8 cellular contexts compared by ENCODE assay signal in genomic region chr12:91326043-91327027, GRCh38.
DNase-seq lines count a peak whose midpoint lies in the region; ATAC-seq and TF ChIP-seq lines count a peak whose summit lies in the region.

No MANE protein-coding gene starts in this region.

- H3K36me3 ChIP-seq in heart right ventricle: no peaks in the 10 kb centered on the region

- H3K9me3 ChIP-seq in heart right ventricle: no peaks in the 10 kb centered on the region

- H3K4me3 Mint-ChIP-seq in activated T-cell treated with anti-CD3 and anti-CD28 coated beads, Interleukin-2, amount 50 U/mL, for 24 hours: no peak overlapping the region

- TF ChIP-seq CTCF in heart right ventricle (IDR thresholded peaks at IDR 0.05): peak; percentile 61 to 86 (median 78)

- intact Hi-C loops in heart right ventricle (cut with DNase I): loop anchor here in 9 of 10 donors (1.0 to 10.0 kb wide), 8 partner anchors 49 to 352 kb away; partner anchors contain the start of gene DCN (in 2 of the 9)

- peak overlapping the region in 9 of 10 donors; percentile 4 to 73 (median 63) for H3K27ac ChIP-seq in heart right ventricle

- H3K9me3 Mint-ChIP-seq in activated T-cell treated with anti-CD3 and anti-CD28 coated beads, Interleukin-2, amount 50 U/mL, for 24 hours: no peaks in the 10 kb centered on the region

- peak; percentile 70 for ATAC-seq in HG02763 (IDR thresholded peaks at IDR 0.05; ENCODE audit: unreplicated experiment)
- ATAC-seq in heart right ventricle: peak in 5 of 8 donors; percentile 42 to 75 (median 69)

- H3K4me1 ChIP-seq in heart right ventricle: peaks cover 0 to 6% (median 0%) of the 10 kb centered on the region in 9 donors

- WGBS in heart right ventricle, 2 donors: 24 to 38% methylated on average over 2 of the region's 2 CpGs

- H3K27ac Mint-ChIP-seq in activated T-cell treated with anti-CD3 and anti-CD28 coated beads, Interleukin-2, amount 50 U/mL, for 24 hours: no peak overlapping the region

- peak overlapping the region in 2 of 10 donors; percentile 14 to 18 for H3K4me3 ChIP-seq in heart right ventricle

- peaks cover 1% of the 10 kb centered on the region for H3K27me3 Mint-ChIP-seq in activated T-cell treated with anti-CD3 and anti-CD28 coated beads, Interleukin-2, amount 50 U/mL, for 24 hours

- no peaks in the 10 kb centered on the region for H3K4me1 Mint-ChIP-seq in activated T-cell treated with anti-CD3 and anti-CD28 coated beads, Interleukin-2, amount 50 U/mL, for 24 hours (ENCODE audit: low read depth)

- H3K27me3 ChIP-seq in heart right ventricle: no peaks in the 10 kb centered on the region

- no peaks in the 10 kb centered on the region for H3K36me3 Mint-ChIP-seq in activated T-cell treated with anti-CD3 and anti-CD28 coated beads, Interleukin-2, amount 50 U/mL, for 24 hours (ENCODE audit: low read depth)

- DNase-seq in activated T-cell treated with anti-CD3 and anti-CD28 coated beads for 1 hour (ENCODE audit: low read depth): peak; percentile 12
- DNase-seq in activated T-cell treated with anti-CD3 and anti-CD28 coated beads, Interleukin-2, amount 50 U/mL, for 24 hours: no peak
- DNase-seq in NCI-H526 treated with DMSO at 0.1 percent for 48 hours (lab: John Stamatoyannopoulos, UW): peak; percentile 10
- peak; percentile 17 for DNase-seq in activated naive CD4-positive, alpha-beta T cell treated with anti-CD3 and anti-CD28 coated beads, Interleukin-2, amount 50 U/mL, for 16 hours
- DNase-seq in heart right ventricle: peak in 1 of 2 donors; percentile 67
- peak; percentile 53 for DNase-seq in retina
- DNase-seq in NK-92 treated with Interleukin-12 subunit alpha and Interleukin-12 subunit beta, amount 100 ng/mL, for 24 hours (lab: John Stamatoyannopoulos, UW): no peak

Comparison
In these comparisons a context has a peak if more than half of its experiments do, and no peak if none do; other contexts are left out.
1. DNase-seq: peak in activated T-cell treated with anti-CD3 and anti-CD28 coated beads for 1 hour (single experiment), NCI-H526 treated with DMSO at 0.1 percent for 48 hours (single experiment), activated naive CD4-positive, alpha-beta T cell treated with anti-CD3 and anti-CD28 coated beads, Interleukin-2, amount 50 U/mL, for 16 hours (single experiment) and retina (single experiment); none in activated T-cell treated with anti-CD3 and anti-CD28 coated beads, Interleukin-2, amount 50 U/mL, for 24 hours (single experiment) and NK-92 treated with Interleukin-12 subunit alpha and Interleukin-12 subunit beta, amount 100 ng/mL, for 24 hours (single experiment).